1 cellular context compared by ENCODE assay signal in genomic region chr10:63262674-63263073, GRCh38.
TF ChIP-seq lines count a peak whose summit lies in the region.

No MANE protein-coding gene starts in this region.

TF ChIP-seq in IMR-90, 13 proteins besides CTCF, POLR2A, EP300 and RAD21 (continued from another document):
- TF ChIP-seq ELK1 (IDR thresholded peaks at IDR 0.05; ENCODE audit: borderline replicate concordance, low read depth, low read length) (no peak), MXI1 (IDR thresholded peaks at IDR 0.05; ENCODE audit: borderline replicate concordance, low read depth, low read length) (no peak), CEBPB (IDR thresholded peaks at IDR 0.05; ENCODE audit: low read depth, low read length) (no peak), SMC3 (IDR thresholded peaks at IDR 0.05; ENCODE audit: low read depth, low read length) (no peak), NFE2L2 (IDR thresholded peaks at IDR 0.05; ENCODE audit: low read depth, low read length) (no peak), BHLHE40 (IDR thresholded peaks at IDR 0.05; ENCODE audit: low read depth, low read length) (no peak), MAZ (IDR thresholded peaks at IDR 0.05; ENCODE audit: borderline replicate concordance, low read depth, low read length) (no peak)
